Comparison of ENCODE assay signal across 1 cellular context in genomic region chr16:75231570-75231969, GRCh38.
A peak's percentile ranks its signal among the peaks of the same experiment; 100 is the strongest.
TF ChIP-seq lines count a peak whose summit lies in the region.

No MANE protein-coding gene starts in this region.

TF ChIP-seq in HepG2, 621 proteins besides CTCF, POLR2A, EP300 and RAD21:
- TF ChIP-seq RBM22 (optimal IDR thresholded peaks at IDR 0.05; ENCODE audit: low read length) (peak; percentile 90), ZNF367 (CRISPR knock-in tag; IDR thresholded peaks at IDR 0.05; ENCODE audit: borderline replicate concordance) (no peak)
